Comparison of ENCODE assay signal across 8 cellular contexts in the genomic region with DNA sequence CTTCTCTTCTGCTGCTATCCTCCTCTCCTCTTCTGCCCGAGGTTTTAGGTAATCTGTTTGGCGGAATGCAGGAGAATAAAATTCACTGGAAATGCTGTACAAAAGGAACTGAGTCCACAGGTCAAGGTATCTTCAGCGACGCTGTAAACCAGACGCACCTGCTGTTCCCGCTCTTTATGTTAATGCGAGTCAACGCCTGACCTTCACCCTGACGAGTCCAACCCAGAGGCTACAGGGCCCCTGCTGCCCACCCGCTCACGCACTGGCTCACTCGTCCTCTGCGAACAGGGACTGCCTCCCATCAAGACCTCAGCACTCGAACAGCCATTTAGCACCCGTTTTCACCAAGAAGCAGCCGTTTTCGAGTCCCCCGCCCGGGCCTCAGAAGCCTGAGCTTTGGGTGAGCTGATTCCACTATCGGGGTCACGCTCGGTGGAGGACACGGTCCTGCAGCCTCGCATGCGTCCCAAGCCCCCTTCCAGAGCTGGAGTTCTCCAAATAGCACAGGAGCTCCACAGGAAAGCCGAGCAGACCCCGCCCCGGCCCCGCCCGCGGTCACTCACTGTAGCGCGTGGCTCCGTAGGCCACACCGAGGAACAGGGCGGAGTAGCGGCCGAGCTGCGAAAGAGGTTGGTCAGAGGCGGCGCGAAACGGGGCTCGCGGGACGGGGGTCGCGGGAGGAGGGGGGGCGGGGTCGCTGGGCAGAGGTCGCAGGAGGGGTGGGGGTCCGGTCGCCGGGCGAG. TPM values are rescaled to one million over a fixed set of nuclear protein-coding genes. Genes with fewer than 3 reads are reported as not detected.
DNase-seq lines count a peak whose midpoint lies in the region; ATAC-seq and TF ChIP-seq lines count a peak whose summit lies in the region.

No MANE protein-coding gene starts in this region.

- H3K4me1 ChIP-seq in OCI-LY3 (ENCODE audit: low read length) (peaks cover 40% of the 10 kb centered on the region), mononuclear cell (ENCODE audit: insufficient read depth, low read length) (peaks cover 19% of the 10 kb centered on the region)

- no peaks in the 10 kb centered on the region for H4K20me1 ChIP-seq in OCI-LY3 (ENCODE audit: insufficient read depth, low read length)

- no peak for ATAC-seq in GM19397 (IDR thresholded peaks at IDR 0.05; ENCODE audit: unreplicated experiment)

- H2AFZ ChIP-seq in OCI-LY3 (ENCODE audit: low read depth, low read length) = no peak overlapping the region

- H3K4me3 ChIP-seq in OCI-LY3 (ENCODE audit: low read length) = peak overlapping the region; percentile 90
- H3K4me3 ChIP-seq in dorsolateral prefrontal cortex = peak overlapping the region; percentile 70 to 100 (median 94)
- peak overlapping the region; percentile 43 for H3K4me3 ChIP-seq in mononuclear cell (ENCODE audit: low read length)

- peak; percentile 35 for DNase-seq in ELR (ENCODE audit: low read depth)
- DNase-seq in dorsolateral prefrontal cortex = no peak
- DNase-seq in iPS-NIHi11 (ENCODE audit: low spot score) = no peak
- no peak for DNase-seq in GF-D8 (lab: John Stamatoyannopoulos, UW)
- no peak for DNase-seq in NCI-H226

- peaks cover 26% of the 10 kb centered on the region for H3K79me2 ChIP-seq in OCI-LY3 (ENCODE audit: low read length)

- H3K9ac ChIP-seq in OCI-LY3 (ENCODE audit: low read length) = peak overlapping the region; percentile 68

- peak overlapping the region; percentile 7; the same call in 1 of the 2 replicates for H3K27ac ChIP-seq in OCI-LY3 (ENCODE audit: low read length)
- peak overlapping the region in 54 of 59 donors; percentile 17 to 99 (median 95) for H3K27ac ChIP-seq in dorsolateral prefrontal cortex

- TF ChIP-seq CTCF in OCI-LY3 (IDR thresholded peaks at IDR 0.05; ENCODE audit: low read depth, low read length) (no peak), dorsolateral prefrontal cortex (IDR thresholded peaks at IDR 0.05 in 54 of 56, conservative IDR thresholded peaks at IDR 0.05 in 2 of 56; ENCODE audit: low read depth in 1 of 56, partially characterized antibody in 56 of 56) (no peak)

- H3K36me3 ChIP-seq in OCI-LY3 (replicated peaks; ENCODE audit: low read depth, low read length) = peaks cover 19% of the 10 kb centered on the region

- H3K27me3 ChIP-seq in OCI-LY3 (ENCODE audit: low read depth, low read length) (no peaks in the 10 kb centered on the region), dorsolateral prefrontal cortex (no peaks in the 10 kb centered on the region), mononuclear cell (ENCODE audit: insufficient read depth, low read length) (no peaks in the 10 kb centered on the region)

- H3K4me2 ChIP-seq in OCI-LY3 (ENCODE audit: low read length) = peak overlapping the region; percentile 97

- H3K9me3 ChIP-seq in OCI-LY3 (ENCODE audit: insufficient read depth, low read length) = no peaks in the 10 kb centered on the region
- H3K9me3 ChIP-seq in mononuclear cell (ENCODE audit: low read depth, low read length) = no peaks in the 10 kb centered on the region

- intact Hi-C loops in dorsolateral prefrontal cortex (cut with DNase I) = loop anchor here (5.0 to 10.0 kb wide), 3 partner anchors 69 to 169 kb away; no protein-coding TSS in a partner anchor

RNA-seq across cellular contexts. Expression of a gene that starts 0.6 kb away (rescaled TPM):
- total RNA-seq in dorsolateral prefrontal cortex = 100 to 1,000 TPM; 167 to 373 (median 261) TPM
- total RNA-seq in mononuclear cell = 39.3 TPM

RNA-seq across cellular contexts. Expression of a gene that starts 0.8 kb away (rescaled TPM):
- total RNA-seq in dorsolateral prefrontal cortex (10 to 100 TPM in 92 of 120 experiments, 1 to 10 TPM in 28; 5.0 to 32.6 (median 13.8) TPM), mononuclear cell (9.3 TPM)

RNA-seq across cellular contexts. Expression of a gene that starts 15.4 kb away (rescaled TPM):
- total RNA-seq in dorsolateral prefrontal cortex (10 to 100 TPM in 10 of 120 experiments, 1 to 10 TPM in 110; 2.7 to 12.4 (median 5.8) TPM), mononuclear cell (2.9 TPM)

RNA-seq across cellular contexts. Expression of a gene that starts 32.1 kb away (rescaled TPM):
- total RNA-seq in dorsolateral prefrontal cortex (10 to 100 TPM; 32.0 to 54.7 (median 45.0) TPM), mononuclear cell (49.7 TPM)

RNA-seq across cellular contexts. Expression of a gene that starts 48.1 kb away (rescaled TPM):
- total RNA-seq in dorsolateral prefrontal cortex = 10 to 100 TPM in 116 of 120 experiments, 1 to 10 TPM in 4; 6.4 to 96.3 (median 26.0) TPM
- total RNA-seq in mononuclear cell = 10.4 TPM

Comparison
In these comparisons a context has a peak if more than half of its experiments do, and no peak if none do; other contexts are left out.
1. H3K4me3 ChIP-seq: peak in every context shown above with its lines; median percentile 94 in dorsolateral prefrontal cortex; 90 in OCI-LY3; 43 in mononuclear cell.